Comparison of ENCODE assay signal across 10 cellular contexts in the genomic region with DNA sequence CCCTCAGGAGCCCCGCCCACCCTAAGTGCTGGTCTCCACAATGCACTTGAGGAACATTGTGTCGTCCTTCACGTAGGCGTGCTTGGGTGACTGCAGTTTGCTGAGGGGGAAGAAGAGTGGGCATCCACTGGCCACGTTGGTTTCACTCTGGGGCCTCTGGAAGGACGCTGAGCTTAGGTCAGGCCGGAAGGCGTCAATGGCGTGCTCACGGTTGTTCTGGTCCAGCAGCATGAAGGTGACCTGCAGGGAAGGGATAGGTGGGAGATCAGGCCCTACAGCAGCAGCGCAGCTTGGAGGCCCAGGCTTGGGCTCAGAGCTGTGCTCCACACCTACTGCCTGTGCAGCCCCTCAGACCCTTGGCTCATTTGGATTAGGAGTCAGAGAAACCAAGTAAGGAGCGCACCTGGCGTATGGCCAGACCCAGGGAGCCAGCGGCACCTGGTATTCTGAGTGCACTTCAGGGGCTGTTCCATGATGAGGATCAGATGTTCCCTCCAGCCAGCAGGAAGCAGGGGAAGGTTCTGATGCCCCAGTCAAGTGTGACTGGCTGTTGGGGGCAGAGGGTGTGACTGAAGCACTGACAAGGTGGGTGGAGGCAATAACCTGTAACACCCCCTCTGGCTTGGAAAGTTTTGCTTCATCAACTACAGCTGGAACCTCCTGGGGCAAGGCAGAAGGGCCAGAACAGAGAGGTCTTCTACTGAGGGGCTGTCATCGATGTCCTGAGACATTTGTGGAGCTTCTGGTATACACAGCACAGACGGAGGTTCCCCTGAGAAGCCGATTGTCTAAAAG. TPM values are rescaled to one million over a fixed set of nuclear protein-coding genes. Genes with fewer than 3 reads are reported as not detected.
DNase-seq lines count a peak whose midpoint lies in the region; ATAC-seq and TF ChIP-seq lines count a peak whose summit lies in the region.
"Had no signal": no experiment of that assay in that cellular context is flagged by ENCODE, and none has a peak within 500 bp of the region (broad histone marks: within the 10 kb centered on the region; RNA-seq: fewer than 3 reads in every experiment).

No MANE protein-coding gene starts in this region.

- ATAC-seq in GM18505 (IDR thresholded peaks at IDR 0.05; ENCODE audit: unreplicated experiment) = no peak

- DNase-seq in COLO668 (lab: John Stamatoyannopoulos, UW; ENCODE audit: unreplicated experiment) = peak; percentile 43
- no peak for DNase-seq in mesendoderm
- DNase-seq in testis = no peak
- DNase-seq in GM23248 = no peak
- no peak for DNase-seq in NCI-H2107 treated with DMSO at 0.1 percent for 48 hours (lab: John Stamatoyannopoulos, UW; ENCODE audit: unreplicated experiment)
- DNase-seq: EL, mucosa of descending colon, NCI-H526 had no signal

- H3K23ac ChIP-seq in mesendoderm (ENCODE audit: low read length) = no peak overlapping the region

- H2AK5ac ChIP-seq in mesendoderm (ENCODE audit: low read length) = no peak overlapping the region

- no peaks in the 10 kb centered on the region for H4K20me1 ChIP-seq in OCI-LY1 (ENCODE audit: insufficient read depth, low read length)
- no peaks in the 10 kb centered on the region for H4K20me1 ChIP-seq in GM23248 (ENCODE audit: insufficient read depth)

- no peak overlapping the region for H4K8ac ChIP-seq in mesendoderm (ENCODE audit: low read depth, low read length)

- H3K27me3 ChIP-seq in OCI-LY1 (ENCODE audit: insufficient read depth, low read length) = no peaks in the 10 kb centered on the region
- H3K27me3 ChIP-seq in mesendoderm (ENCODE audit: insufficient read depth, low read length, poor library complexity) = no peaks in the 10 kb centered on the region
- H3K27me3 ChIP-seq in testis = no peaks in the 10 kb centered on the region
- H3K27me3 ChIP-seq in GM23248 (replicated peaks; ENCODE audit: insufficient read depth) = no peaks in the 10 kb centered on the region; the same call in 1 of the 2 replicates

- H3K4ac ChIP-seq in mesendoderm (ENCODE audit: low read depth, low read length) = no peak overlapping the region

- H3K79me2 ChIP-seq in OCI-LY1 (ENCODE audit: insufficient read depth, low read length) (no peaks in the 10 kb centered on the region), mesendoderm (ENCODE audit: control insufficient read depth, insufficient read depth, low read length) (no peaks in the 10 kb centered on the region), GM23248 (ENCODE audit: insufficient read depth) (no peaks in the 10 kb centered on the region)

- H2BK15ac ChIP-seq in mesendoderm (replicated peaks; ENCODE audit: low read depth) = no peak overlapping the region

- H4K5ac ChIP-seq in mesendoderm (ENCODE audit: low read length) = no peak overlapping the region

- no peak overlapping the region for H2AFZ ChIP-seq in OCI-LY1 (ENCODE audit: low read length)
- H2AFZ ChIP-seq in GM23248 = no peak overlapping the region

- WGBS in mesendoderm (ENCODE audit: extremely low coverage, insufficient coverage, low lambda C conversion rate) = no CpG with 5 or more reads among the region's 17 CpGs
- WGBS in testis, 2 donors = 89 to 97% methylated on average over 15 to 17 of the region's 17 CpGs
- WGBS in GM23248 (ENCODE audit: low coverage in 1 of 2, low lambda C conversion rate in 2 of 2, missing lambda C conversion rate in 2 of 2), 2 experiments = 89 to 93% methylated on average over 17 of the region's 17 CpGs

- H3K4me3 ChIP-seq in OCI-LY1 (ENCODE audit: low read depth, low read length, poor library complexity, severe bottlenecking) (no peak overlapping the region), mesendoderm (ENCODE audit: low read length) (no peak overlapping the region), testis (no peak overlapping the region), GM23248 (no peak overlapping the region)
- H3K4me3 ChIP-seq: mucosa of descending colon had no signal

- H3K27ac ChIP-seq in OCI-LY1 (ENCODE audit: low read depth, low read length, poor library complexity, severe bottlenecking) (peak overlapping the region; percentile 97), mesendoderm (ENCODE audit: low read depth, low read length) (no peak overlapping the region), testis (no peak overlapping the region), GM23248 (no peak overlapping the region)

- TF ChIP-seq CTCF in OCI-LY1 (IDR thresholded peaks at IDR 0.05; ENCODE audit: low read length) = no peak
- TF ChIP-seq CTCF in testis (IDR thresholded peaks at IDR 0.05) = no peak

- H3K56ac ChIP-seq in mesendoderm (ENCODE audit: low read length) = peak overlapping the region; percentile 7

- in situ Hi-C loops in GM23248 (cut with MboI) = no loop called here

- H3K9me2 ChIP-seq in OCI-LY1 (ENCODE audit: low read depth, low read length) (no peaks in the 10 kb centered on the region), GM23248 (ENCODE audit: insufficient read depth) (no peaks in the 10 kb centered on the region)

- H3K9ac ChIP-seq in OCI-LY1 (ENCODE audit: low read length) = peak overlapping the region; percentile 27
- no peak overlapping the region for H3K9ac ChIP-seq in mesendoderm (ENCODE audit: low read length)
- no peak overlapping the region for H3K9ac ChIP-seq in GM23248

- H2BK120ac ChIP-seq in mesendoderm (ENCODE audit: low read depth, low read length) = no peak overlapping the region

- H3K79me1 ChIP-seq in mesendoderm (ENCODE audit: low read length) = no peaks in the 10 kb centered on the region

- no peak overlapping the region for H3K18ac ChIP-seq in mesendoderm (ENCODE audit: low read length)

- no peak overlapping the region for H2BK5ac ChIP-seq in mesendoderm (ENCODE audit: low read length)

- peak overlapping the region; percentile 49 for H3K4me2 ChIP-seq in OCI-LY1 (ENCODE audit: low read length)
- H3K4me2 ChIP-seq in mesendoderm (ENCODE audit: low read length) = no peak overlapping the region
- H3K4me2 ChIP-seq in GM23248 (ENCODE audit: unreplicated experiment) = no peak overlapping the region

- H3F3A ChIP-seq in OCI-LY1 (ENCODE audit: insufficient read depth, low read length) (peaks cover 10% of the 10 kb centered on the region), GM23248 (ENCODE audit: insufficient read depth) (no peaks in the 10 kb centered on the region)

- intact Hi-C loops in testis (cut with DNase I; ENCODE audit: low total_unique reads) = no loop called here

- TF ChIP-seq POLR2A in GM18505 (IDR thresholded peaks at IDR 0.05; ENCODE audit: borderline replicate concordance, extremely low read depth, insufficient read depth, insufficient read length) = peak; percentile 5
- no peak for TF ChIP-seq POLR2A in testis (IDR thresholded peaks at IDR 0.05)

- H3K4me1 ChIP-seq in OCI-LY1 (ENCODE audit: insufficient read depth, low read length, severe bottlenecking) (peaks cover 58% of the 10 kb centered on the region), mesendoderm (ENCODE audit: control insufficient read depth, low read depth, low read length) (no peaks in the 10 kb centered on the region), testis (no peaks in the 10 kb centered on the region), GM23248 (ENCODE audit: insufficient read depth) (no peaks in the 10 kb centered on the region)

- H3K36me3 ChIP-seq in OCI-LY1 (ENCODE audit: insufficient read depth, low read length) (no peaks in the 10 kb centered on the region), mesendoderm (ENCODE audit: control insufficient read depth, insufficient read depth, low read length) (no peaks in the 10 kb centered on the region), testis (ENCODE audit: low read depth, missing control alignments) (no peaks in the 10 kb centered on the region), GM23248 (ENCODE audit: low read depth) (no peaks in the 10 kb centered on the region)

- H3K9me3 ChIP-seq in OCI-LY1 (ENCODE audit: low read length) (no peaks in the 10 kb centered on the region), testis (no peaks in the 10 kb centered on the region), GM23248 (ENCODE audit: low read depth) (no peaks in the 10 kb centered on the region)
- H3K9me3 ChIP-seq: mucosa of descending colon had no signal

RNA-seq across cellular contexts. Expression of a gene that starts 21.4 kb away (rescaled TPM):
- polyA plus RNA-seq in mesendoderm (2013, experiment 1 of 2) = 0.29 TPM
- polyA plus RNA-seq in mesendoderm (2013, experiment 2 of 2) = 0.27 TPM
- 1 to 10 TPM; 6.5 to 8.6 TPM for total RNA-seq in testis
- polyA plus RNA-seq in testis (ENCODE audit: insufficient read depth, low read depth, low replicate concordance) (3.9 TPM), GM23248 (2016; fragmentation: Nextera tagmentation; extraction: Ambion mirVana) (0.54 and 0.75 TPM in 2 replicates)
- total RNA-seq in GM23248 (2014; rRNA removed; shearing (Covaris generic)) = 0.38 and 0.54 TPM in 2 replicates

RNA-seq across cellular contexts. Expression of a gene that starts 28.2 kb away (rescaled TPM):
- polyA plus RNA-seq in mesendoderm (2013, experiment 1 of 2) = 11.6 TPM
- 12.8 TPM for polyA plus RNA-seq in mesendoderm (2013, experiment 2 of 2)
- total RNA-seq in testis = 10 to 100 TPM; 40.3 to 41.7 TPM
- 28.5 TPM for polyA plus RNA-seq in testis (ENCODE audit: insufficient read depth, low read depth, low replicate concordance)
- total RNA-seq in GM23248 (2014; rRNA removed; shearing (Covaris generic)) = 16.7 and 28.2 TPM in 2 replicates
- polyA plus RNA-seq in GM23248 (2016; fragmentation: Nextera tagmentation; extraction: Ambion mirVana) = 15.1 and 17.1 TPM in 2 replicates
